ENCODE assay signal across 34 cellular contexts in the genomic region with DNA sequence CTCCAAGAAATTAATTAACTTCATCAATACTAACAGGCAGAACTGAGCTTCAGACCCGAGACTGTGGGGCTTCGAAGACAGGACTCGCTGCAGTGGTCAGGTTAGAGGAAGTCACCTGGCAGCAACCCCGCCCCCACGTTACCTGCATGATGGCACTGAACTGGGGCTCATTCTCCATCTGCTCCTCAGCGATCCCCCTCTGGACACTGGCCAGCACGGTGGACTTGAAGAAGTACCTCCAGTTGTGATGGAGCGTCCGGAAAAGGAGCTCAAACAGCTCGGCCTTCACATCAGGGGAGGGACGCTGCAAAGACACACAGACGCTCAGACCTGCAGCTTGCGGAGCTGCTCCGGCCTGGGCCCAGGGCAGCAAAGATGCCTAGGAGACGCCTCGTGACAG. TPM values are rescaled to one million over a fixed set of nuclear protein-coding genes. Genes with fewer than 3 reads are reported as not detected.
"Had no signal": no experiment of that assay in that cellular context is flagged by ENCODE, and none has a peak within 500 bp of the region (broad histone marks: within the 10 kb centered on the region; RNA-seq: fewer than 3 reads in every experiment).

No MANE protein-coding gene starts in this region.

- DNase-seq: activated CD4-positive, alpha-beta T cell treated with anti-CD3 and anti-CD28 coated beads, Interleukin-2, amount 10 ng/mL, durations not matched to agents 24 days and 14 days; activated CD4-positive, alpha-beta T cell treated with anti-CD3 and anti-CD28 coated beads, Interleukin-2, amount 50 U/mL, for 4 hours; activated CD8-positive, alpha-beta T cell treated with anti-CD3 and anti-CD28 coated beads for 36 hours; activated naive CD4-positive, alpha-beta T cell; activated T-cell treated with anti-CD3 and anti-CD28 coated beads, Interleukin-2, amount 50 U/mL, for 1 hour; amygdala; KG1; MM.1S; MV-4-11; NCI-H1092 treated with DMSO at 0.1 percent for 48 hours; NCI-H1417; NCI-H187 treated with DMSO at 0.1 percent for 48 hours; NCI-H2081; NCI-H2171 treated with DMSO at 0.1 percent for 48 hours; NCI-H226; NCI-H446 treated with DMSO at 0.1 percent for 48 hours; NCI-H524; NCI-H69; PC-3; RPMI8226; SHP77 treated with DMSO at 0.1 percent for 48 hours; SK-N-SH had no signal

- H3K27ac Mint-ChIP-seq: activated CD4-positive, alpha-beta T cell treated with anti-CD3 and anti-CD28 coated beads, Interleukin-2, amount 10 ng/mL, durations not matched to agents 24 days and 14 days; activated CD8-positive, alpha-beta T cell treated with anti-CD3 and anti-CD28 coated beads for 36 hours; activated naive CD4-positive, alpha-beta T cell treated with anti-CD3 and anti-CD28 coated beads, Interleukin-2, amount 50 U/mL, for 24 hours; activated naive CD8-positive, alpha-beta T cell treated with anti-CD3 and anti-CD28 coated beads, Interleukin-2, amount 10 ng/mL, durations not matched to agents 7 days and 5 days; activated T-helper 1 cell treated with anti-CD3 and anti-CD28 coated beads, Interleukin-12 subunit alpha, Interleukin-12 subunit beta, Interleukin-2, Interleukin-4 antibody, amounts not matched to agents 30 ng/mL and 10 ng/mL and 1 ng/mL, durations not matched to agents 14 hours and 24 hours and 36 hours; T-helper 1 cell treated with Interleukin-12 subunit alpha and Interleukin-12 subunit beta and Interleukin-4 antibody, amounts not matched to agents 30 μg/mL and 1 μg/mL, for 36 hours; T-helper 2 cell treated with Interferon-gamma antibody and Interleukin-4, amounts not matched to agents 5 μg/mL and 100 μg/mL, for 36 hours had no signal

- H3K9me3 Mint-ChIP-seq: activated CD4-positive, alpha-beta T cell treated with anti-CD3 and anti-CD28 coated beads, Interleukin-2, amount 10 ng/mL, durations not matched to agents 24 days and 14 days; activated CD8-positive, alpha-beta T cell treated with anti-CD3 and anti-CD28 coated beads for 36 hours; activated naive CD4-positive, alpha-beta T cell treated with anti-CD3 and anti-CD28 coated beads, Interleukin-2, amount 50 U/mL, for 24 hours; activated naive CD8-positive, alpha-beta T cell treated with anti-CD3 and anti-CD28 coated beads, Interleukin-2, amount 10 ng/mL, durations not matched to agents 7 days and 5 days; activated T-helper 1 cell treated with anti-CD3 and anti-CD28 coated beads, Interleukin-12 subunit alpha, Interleukin-12 subunit beta, Interleukin-2, Interleukin-4 antibody, amounts not matched to agents 30 ng/mL and 10 ng/mL and 1 ng/mL, durations not matched to agents 14 hours and 24 hours and 36 hours; central memory CD8-positive, alpha-beta T cell; T-helper 1 cell treated with Interleukin-12 subunit alpha and Interleukin-12 subunit beta and Interleukin-4 antibody, amounts not matched to agents 30 μg/mL and 1 μg/mL, for 36 hours; T-helper 2 cell treated with Interferon-gamma antibody and Interleukin-4, amounts not matched to agents 5 μg/mL and 100 μg/mL, for 36 hours had no signal

- H3K27me3 Mint-ChIP-seq: activated CD4-positive, alpha-beta T cell treated with anti-CD3 and anti-CD28 coated beads, Interleukin-2, amount 10 ng/mL, durations not matched to agents 24 days and 14 days; activated CD8-positive, alpha-beta T cell treated with anti-CD3 and anti-CD28 coated beads for 36 hours; activated naive CD4-positive, alpha-beta T cell treated with anti-CD3 and anti-CD28 coated beads, Interleukin-2, amount 50 U/mL, for 24 hours; activated naive CD8-positive, alpha-beta T cell treated with anti-CD3 and anti-CD28 coated beads, Interleukin-2, amount 10 ng/mL, durations not matched to agents 7 days and 5 days; central memory CD8-positive, alpha-beta T cell had no signal

- H3K4me3 Mint-ChIP-seq: activated CD4-positive, alpha-beta T cell treated with anti-CD3 and anti-CD28 coated beads, Interleukin-2, amount 10 ng/mL, durations not matched to agents 24 days and 14 days; activated CD8-positive, alpha-beta T cell treated with anti-CD3 and anti-CD28 coated beads for 36 hours; activated naive CD4-positive, alpha-beta T cell treated with anti-CD3 and anti-CD28 coated beads, Interleukin-2, amount 50 U/mL, for 24 hours; activated naive CD8-positive, alpha-beta T cell treated with anti-CD3 and anti-CD28 coated beads, Interleukin-2, amount 10 ng/mL, durations not matched to agents 7 days and 5 days; activated T-helper 1 cell treated with anti-CD3 and anti-CD28 coated beads, Interleukin-12 subunit alpha, Interleukin-12 subunit beta, Interleukin-2, Interleukin-4 antibody, amounts not matched to agents 30 ng/mL and 10 ng/mL and 1 ng/mL, durations not matched to agents 14 hours and 24 hours and 36 hours; central memory CD8-positive, alpha-beta T cell; T-helper 1 cell treated with Interleukin-12 subunit alpha and Interleukin-12 subunit beta and Interleukin-4 antibody, amounts not matched to agents 30 μg/mL and 1 μg/mL, for 36 hours; T-helper 2 cell treated with Interferon-gamma antibody and Interleukin-4, amounts not matched to agents 5 μg/mL and 100 μg/mL, for 36 hours had no signal

- ATAC-seq: activated CD8-positive, alpha-beta T cell treated with anti-CD3 and anti-CD28 coated beads for 36 hours; PC-3 had no signal

RNA-seq across cellular contexts. Expression of gene GSG1L, which starts 40.9 kb away (rescaled TPM):
- total RNA-seq: activated CD4-positive, alpha-beta T cell treated with anti-CD3 and anti-CD28 coated beads, Interleukin-2, amount 10 ng/mL, durations not matched to agents 24 days and 14 days; activated CD8-positive, alpha-beta memory T cell treated with anti-CD3 and anti-CD28 coated beads for 36 hours; activated CD8-positive, alpha-beta T cell treated with anti-CD3 and anti-CD28 coated beads for 36 hours; activated naive CD8-positive, alpha-beta T cell treated with anti-CD3 and anti-CD28 coated beads, Interleukin-2, amount 10 ng/mL, durations not matched to agents 7 days and 5 days; activated T-helper 1 cell treated with anti-CD3 and anti-CD28 coated beads, Interleukin-12 subunit alpha, Interleukin-12 subunit beta, Interleukin-2, Interleukin-4 antibody, amounts not matched to agents 30 ng/mL and 10 ng/mL and 1 ng/mL, durations not matched to agents 14 hours and 24 hours and 36 hours; ascending aorta; cardiac muscle cell; LHCN-M2; PC-3; Peyer's patch; SJSA1 had no signal
